In the genomic region with DNA sequence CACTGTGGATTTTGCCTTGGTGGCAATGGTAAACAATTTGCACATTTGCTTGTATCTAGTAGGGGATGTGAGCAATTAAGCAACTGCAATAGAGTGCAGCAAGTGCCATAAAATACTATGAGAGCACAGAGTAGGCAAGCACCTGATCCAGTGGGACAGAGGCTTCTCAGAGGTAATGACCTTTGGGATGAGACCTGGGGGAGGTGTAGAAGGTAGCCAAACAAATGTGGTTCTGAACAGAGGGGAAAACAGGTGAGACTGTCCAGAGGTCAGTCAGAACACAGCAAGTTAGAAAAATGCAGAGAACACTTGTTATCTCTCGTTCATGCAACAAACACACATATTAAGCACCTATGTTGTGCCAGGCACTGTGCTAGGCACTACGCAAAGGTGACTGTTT, we compare ENCODE assay signal across 23 cellular contexts.
"Had no signal": no experiment of that assay in that cellular context is flagged by ENCODE, and none has a peak within 500 bp of the region (broad histone marks: within the 10 kb centered on the region; RNA-seq: fewer than 3 reads in every experiment).

No MANE protein-coding gene starts in this region.

- H2AFZ ChIP-seq: neural progenitor cell had no signal

- H3K9ac ChIP-seq: neural progenitor cell had no signal

- H3K4me3 Mint-ChIP-seq: memory B cell; natural killer cell treated with Interleukin-12 subunit alpha and Interleukin-12 subunit beta and Interleukin-15 and Interleukin-18, amount 100 ng/mL, for 72 hours; neural progenitor cell; stimulated activated effector memory CD8-positive, alpha-beta T cell treated with anti-CD3 and anti-CD28 coated beads, Interleukin-12 subunit alpha, Interleukin-12 subunit beta, amount 100 ng/mL, for 72 hours had no signal

- ATAC-seq: esophagus mucosa; heart right ventricle; left lung; lower lobe of right lung; natural killer cell treated with Interleukin-12 subunit alpha and Interleukin-12 subunit beta and Interleukin-15 and Interleukin-18, amount 100 ng/mL, for 72 hours; right cardiac atrium; stimulated activated effector memory CD8-positive, alpha-beta T cell treated with anti-CD3 and anti-CD28 coated beads, Interleukin-12 subunit alpha, Interleukin-12 subunit beta, amount 100 ng/mL, for 72 hours; stimulated activated naive CD8-positive, alpha-beta T cell treated with anti-CD3 and anti-CD28 coated beads, Interleukin-15, Interleukin-2, amounts not matched to agents 100 U/mL and 50 U/mL, for 24 hours had no signal

- FAIRE-seq: frontal cortex had no signal

- H3K27me3 ChIP-seq: colonic mucosa, heart right ventricle, left lung, neural progenitor cell, ovary, tibial artery, upper lobe of left lung, vagina had no signal

- H3K27ac Mint-ChIP-seq: memory B cell; natural killer cell treated with Interleukin-12 subunit alpha and Interleukin-12 subunit beta and Interleukin-15 and Interleukin-18, amount 100 ng/mL, for 72 hours; neural progenitor cell; progenitor cell of endocrine pancreas; stimulated activated effector memory CD8-positive, alpha-beta T cell treated with anti-CD3 and anti-CD28 coated beads, Interleukin-12 subunit alpha, Interleukin-12 subunit beta, amount 100 ng/mL, for 72 hours had no signal

- H3K4me1 Mint-ChIP-seq: memory B cell; stimulated activated effector memory CD8-positive, alpha-beta T cell treated with anti-CD3 and anti-CD28 coated beads, Interleukin-12 subunit alpha, Interleukin-12 subunit beta, amount 100 ng/mL, for 72 hours had no signal

- H3K4me3 ChIP-seq: colonic mucosa, heart right ventricle, left lung, lower lobe of right lung, neural progenitor cell, ovary, tibial artery, upper lobe of left lung, vagina had no signal

- H3K27me3 Mint-ChIP-seq: natural killer cell treated with Interleukin-12 subunit alpha and Interleukin-12 subunit beta and Interleukin-15 and Interleukin-18, amount 100 ng/mL, for 72 hours; progenitor cell of endocrine pancreas had no signal

- H3K36me3 Mint-ChIP-seq: memory B cell; natural killer cell treated with Interleukin-12 subunit alpha and Interleukin-12 subunit beta and Interleukin-15 and Interleukin-18, amount 100 ng/mL, for 72 hours; neural progenitor cell; stimulated activated effector memory CD8-positive, alpha-beta T cell treated with anti-CD3 and anti-CD28 coated beads, Interleukin-12 subunit alpha, Interleukin-12 subunit beta, amount 100 ng/mL, for 72 hours had no signal

- H3K9me3 Mint-ChIP-seq: memory B cell; neural progenitor cell; stimulated activated effector memory CD8-positive, alpha-beta T cell treated with anti-CD3 and anti-CD28 coated beads, Interleukin-12 subunit alpha, Interleukin-12 subunit beta, amount 100 ng/mL, for 72 hours had no signal

- H3K27ac ChIP-seq: colonic mucosa, heart right ventricle, left lung, lower lobe of right lung, neural progenitor cell, ovary, tibial artery, upper lobe of left lung, vagina had no signal

- DNase-seq: colonic mucosa; dermis blood vessel endothelial cell; heart right ventricle; islet precursor cell; left lung; lower lobe of right lung; midbrain; nucleus accumbens; ovary; right cardiac atrium; stimulated activated CD4-positive, alpha-beta T cell treated with anti-CD3 and anti-CD28 coated beads, Interleukin-4, amount 100 ng/mL, for 1 hour; stimulated activated CD8-positive, alpha-beta memory T cell treated with anti-CD3 and anti-CD28 coated beads, Interleukin-4, amount 100 ng/mL, for 48 hours; stimulated activated naive CD8-positive, alpha-beta T cell treated with anti-CD3 and anti-CD28 coated beads, Interleukin-15, Interleukin-2, amounts not matched to agents 100 U/mL and 50 U/mL, for 24 hours; tibial artery; upper lobe of left lung had no signal

- H3K9me3 ChIP-seq: colonic mucosa, heart right ventricle, left lung, lower lobe of right lung, ovary, tibial artery, upper lobe of left lung, vagina had no signal

- H3K36me3 ChIP-seq: colonic mucosa, heart right ventricle, left lung, lower lobe of right lung, neural progenitor cell, ovary, tibial artery, upper lobe of left lung, vagina had no signal

- H3K4me2 ChIP-seq: neural progenitor cell had no signal

- H3K4me1 ChIP-seq: colonic mucosa, left lung, lower lobe of right lung, tibial artery, upper lobe of left lung, vagina had no signal
